Comparison of ENCODE assay signal across 21 cellular contexts in the genomic region with DNA sequence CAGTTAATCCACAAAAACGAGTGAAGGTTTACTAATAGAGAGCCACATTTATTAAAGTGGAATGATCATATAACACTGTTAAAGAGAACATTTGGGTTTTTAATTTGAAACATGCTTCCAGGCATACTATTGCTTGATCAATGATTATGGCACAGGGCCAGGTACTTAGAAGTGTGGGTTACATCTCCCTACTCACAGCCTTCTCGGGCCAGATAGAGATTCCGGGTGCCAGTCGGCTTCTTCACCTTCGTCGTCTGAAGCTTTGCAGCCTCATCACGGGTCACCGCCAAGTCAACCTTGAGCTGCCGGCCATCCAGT. TPM values are rescaled to one million over a fixed set of nuclear protein-coding genes. Genes with fewer than 3 reads are reported as not detected.
"Had no signal": no experiment of that assay in that cellular context is flagged by ENCODE, and none has a peak within 500 bp of the region (broad histone marks: within the 10 kb centered on the region; RNA-seq: fewer than 3 reads in every experiment).

No MANE protein-coding gene starts in this region.

- H3K9me3 ChIP-seq: body of pancreas, sigmoid colon, upper lobe of right lung had no signal

- H3K27me3 Mint-ChIP-seq: activated CD4-positive, alpha-beta memory T cell treated with anti-CD3 and anti-CD28 coated beads, Interleukin-2, amount 10 ng/mL, durations not matched to agents 7 days and 5 days; activated CD4-positive, alpha-beta T cell treated with anti-CD3 and anti-CD28 coated beads, Interleukin-2, amount 10 ng/mL, durations not matched to agents 24 days and 14 days; activated naive CD8-positive, alpha-beta T cell treated with anti-CD3 and anti-CD28 coated beads, Interleukin-2, amount 50 U/mL, for 24 hours; memory B cell; T-helper 17 cell had no signal

- ATAC-seq: activated naive CD8-positive, alpha-beta T cell treated with anti-CD3 and anti-CD28 coated beads, Interleukin-2, amount 50 U/mL, for 24 hours; body of pancreas; T-helper 17 cell; upper lobe of right lung had no signal

- H3K4me1 ChIP-seq: body of pancreas, sigmoid colon had no signal

- DNase-seq: activated CD4-positive, alpha-beta memory T cell treated with anti-CD3 and anti-CD28 coated beads, Interleukin-2, amount 10 ng/mL, durations not matched to agents 7 days and 5 days; activated CD4-positive, alpha-beta T cell treated with anti-CD3 and anti-CD28 coated beads, Interleukin-2, amount 10 ng/mL, durations not matched to agents 24 days and 14 days; activated gamma-delta T cell; activated naive CD4-positive, alpha-beta T cell treated with anti-CD3 and anti-CD28 coated beads, Interleukin-2, amount 50 U/mL, for 16 hours; activated naive CD8-positive, alpha-beta T cell treated with anti-CD3 and anti-CD28 coated beads, Interleukin-2, amount 50 U/mL, for 24 hours; anterior cingulate cortex; body of pancreas; caudate nucleus; dermis blood vessel endothelial cell; effector CD8-positive, alpha-beta T cell; foreskin melanocyte; glutamatergic neuron; hypothalamus; nucleus accumbens; sigmoid colon; stimulated activated CD4-positive, alpha-beta T cell treated with anti-CD3 and anti-CD28 coated beads, Interleukin-4, amount 100 ng/mL, for 1 hour; stimulated activated naive CD4-positive, alpha-beta T cell; T-helper 17 cell; upper lobe of right lung had no signal

- H3K4me3 ChIP-seq: body of pancreas, sigmoid colon, upper lobe of right lung had no signal

- H3K9me3 Mint-ChIP-seq: activated CD4-positive, alpha-beta memory T cell treated with anti-CD3 and anti-CD28 coated beads, Interleukin-2, amount 10 ng/mL, durations not matched to agents 7 days and 5 days; activated CD4-positive, alpha-beta T cell treated with anti-CD3 and anti-CD28 coated beads, Interleukin-2, amount 10 ng/mL, durations not matched to agents 24 days and 14 days; activated naive CD8-positive, alpha-beta T cell treated with anti-CD3 and anti-CD28 coated beads, Interleukin-2, amount 50 U/mL, for 24 hours; activated T-helper 1 cell treated with anti-CD3 and anti-CD28 coated beads, Interleukin-12 subunit alpha, Interleukin-12 subunit beta, Interleukin-2, Interleukin-4 antibody, amounts not matched to agents 30 ng/mL and 10 ng/mL and 1 ng/mL, durations not matched to agents 14 hours and 24 hours and 36 hours; memory B cell had no signal

- H3K27ac Mint-ChIP-seq: activated CD4-positive, alpha-beta memory T cell treated with anti-CD3 and anti-CD28 coated beads, Interleukin-2, amount 10 ng/mL, durations not matched to agents 7 days and 5 days; activated CD4-positive, alpha-beta T cell treated with anti-CD3 and anti-CD28 coated beads, Interleukin-2, amount 10 ng/mL, durations not matched to agents 24 days and 14 days; activated naive CD8-positive, alpha-beta T cell treated with anti-CD3 and anti-CD28 coated beads, Interleukin-2, amount 50 U/mL, for 24 hours; activated T-helper 1 cell treated with anti-CD3 and anti-CD28 coated beads, Interleukin-12 subunit alpha, Interleukin-12 subunit beta, Interleukin-2, Interleukin-4 antibody, amounts not matched to agents 30 ng/mL and 10 ng/mL and 1 ng/mL, durations not matched to agents 14 hours and 24 hours and 36 hours; T-helper 17 cell had no signal

- H3K4me3 Mint-ChIP-seq: activated CD4-positive, alpha-beta memory T cell treated with anti-CD3 and anti-CD28 coated beads, Interleukin-2, amount 10 ng/mL, durations not matched to agents 7 days and 5 days; activated CD4-positive, alpha-beta T cell treated with anti-CD3 and anti-CD28 coated beads, Interleukin-2, amount 10 ng/mL, durations not matched to agents 24 days and 14 days; activated naive CD8-positive, alpha-beta T cell treated with anti-CD3 and anti-CD28 coated beads, Interleukin-2, amount 50 U/mL, for 24 hours; activated T-helper 1 cell treated with anti-CD3 and anti-CD28 coated beads, Interleukin-12 subunit alpha, Interleukin-12 subunit beta, Interleukin-2, Interleukin-4 antibody, amounts not matched to agents 30 ng/mL and 10 ng/mL and 1 ng/mL, durations not matched to agents 14 hours and 24 hours and 36 hours; memory B cell; T-helper 17 cell had no signal

- H3K27me3 ChIP-seq: body of pancreas, sigmoid colon, upper lobe of right lung had no signal

- H3K27ac ChIP-seq: body of pancreas, sigmoid colon, upper lobe of right lung had no signal

RNA-seq across cellular contexts. Expression of a gene that starts 37.2 kb away (rescaled TPM):
- total RNA-seq: activated CD4-positive, alpha-beta memory T cell treated with anti-CD3 and anti-CD28 coated beads, Interleukin-2, amount 10 ng/mL, durations not matched to agents 7 days and 5 days; dermis blood vessel endothelial cell had no signal
